In the genomic region with DNA sequence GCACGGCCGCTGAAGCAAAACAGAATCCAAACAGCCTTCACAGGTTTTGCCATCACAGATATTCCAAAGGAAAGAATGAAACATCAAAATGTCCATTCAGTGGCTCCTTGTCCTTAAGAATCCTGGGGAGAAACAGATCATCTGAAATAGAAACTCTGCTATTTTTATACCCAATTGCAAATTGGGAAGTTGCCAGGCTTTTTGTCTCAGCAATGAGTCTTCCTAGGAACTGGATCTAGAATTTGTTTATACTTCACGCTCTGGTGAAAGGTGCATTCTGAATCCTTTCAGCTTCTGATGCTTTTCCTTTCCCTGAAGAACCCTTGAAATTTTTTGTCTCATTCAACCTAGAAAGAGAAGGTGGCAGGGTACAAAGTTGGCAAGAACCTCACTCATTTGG, we compare ENCODE assay signal across 11 cellular contexts.
A peak's percentile ranks its signal among the peaks of the same experiment; 100 is the strongest.
DNase-seq lines count a peak whose midpoint lies in the region; TF ChIP-seq lines count a peak whose summit lies in the region.
"Had no signal": no experiment of that assay in that cellular context is flagged by ENCODE, and none has a peak within 500 bp of the region (broad histone marks: within the 10 kb centered on the region; RNA-seq: fewer than 3 reads in every experiment).

No MANE protein-coding gene starts in this region.

- H3K9me3 ChIP-seq in esophagus muscularis mucosa (no peaks in the 10 kb centered on the region), ascending aorta (no peaks in the 10 kb centered on the region)

- TF ChIP-seq EP300 in esophagus muscularis mucosa (IDR thresholded peaks at IDR 0.05) = no peak

- DNase-seq in COR-L47 (lab: John Stamatoyannopoulos, UW) = peak; percentile 11
- DNase-seq in NCI-H1092 (lab: John Stamatoyannopoulos, UW) = peak; percentile 17
- DNase-seq in astrocyte of the hippocampus (ENCODE audit: low read depth, low spot score) = peak; percentile 38
- DNase-seq in kidney tubule cell (ENCODE audit: low spot score) = peak; percentile 35
- DNase-seq in esophagus muscularis mucosa (ENCODE audit: extremely low spot score) = no peak
- no peak for DNase-seq in ascending aorta (ENCODE audit: low spot score in 2 of 2)
- no peak for DNase-seq in stimulated activated naive CD4-positive, alpha-beta T cell (lab: John Stamatoyannopoulos, UW)
- DNase-seq in HPDE6-E6E7 (ENCODE audit: extremely low spot score) = no peak
- DNase-seq: activated CD4-positive, alpha-beta T cell treated with anti-CD3 and anti-CD28 coated beads, Interleukin-2, amount 10 ng/mL, durations not matched to agents 24 days and 14 days; NCI-H1694; nephron progenitor cell had no signal

- H3K27ac ChIP-seq in esophagus muscularis mucosa (replicated peaks in 1 of 4) (no peak overlapping the region), ascending aorta (no peak overlapping the region)

- intact Hi-C loops in esophagus muscularis mucosa (cut with DNase I) (no loop called here), ascending aorta (cut with DNase I) (no loop called here)

- TF ChIP-seq CTCF in esophagus muscularis mucosa (IDR thresholded peaks at IDR 0.05) = no peak
- TF ChIP-seq CTCF in ascending aorta (IDR thresholded peaks at IDR 0.05) = no peak

- no peak for TF ChIP-seq POLR2A in esophagus muscularis mucosa (IDR thresholded peaks at IDR 0.05; ENCODE audit: low read depth)

- H3K36me3 ChIP-seq in esophagus muscularis mucosa = peaks cover 0 to 6% (median 3%) of the 10 kb centered on the region in 4 donors
- H3K36me3 ChIP-seq in ascending aorta = no peaks in the 10 kb centered on the region

- no peaks in the 10 kb centered on the region for H3K27me3 ChIP-seq in esophagus muscularis mucosa
- H3K27me3 ChIP-seq in ascending aorta = no peaks in the 10 kb centered on the region

- H3K4me1 ChIP-seq in esophagus muscularis mucosa (peaks cover 11 to 12% (median 12%) of the 10 kb centered on the region in 4 donors), ascending aorta (no peaks in the 10 kb centered on the region)

- 44% methylated on average over 3 of the region's 3 CpGs for WGBS in esophagus muscularis mucosa

- H3K4me3 ChIP-seq in esophagus muscularis mucosa (no peak overlapping the region), ascending aorta (no peak overlapping the region)

Comparison
In these comparisons a context has a peak if more than half of its experiments do, and no peak if none do; other contexts are left out.
1. DNase-seq: peak in COR-L47 (single experiment), NCI-H1092 (single experiment), astrocyte of the hippocampus (single experiment) and kidney tubule cell (single experiment); none in esophagus muscularis mucosa (single experiment), ascending aorta (0 of 2), stimulated activated naive CD4-positive, alpha-beta T cell (0 of 6) and HPDE6-E6E7 (single experiment).